ENCODE assay signal across 17 cellular contexts in genomic region chr15:51283026-51283425, GRCh38. TPM values are rescaled to one million over a fixed set of nuclear protein-coding genes. Genes with fewer than 3 reads are reported as not detected.
DNase-seq lines count a peak whose midpoint lies in the region; ATAC-seq and TF ChIP-seq lines count a peak whose summit lies in the region.
"Had no signal": no experiment of that assay in that cellular context is flagged by ENCODE, and none has a peak within 500 bp of the region (broad histone marks: within the 10 kb centered on the region; RNA-seq: fewer than 3 reads in every experiment).

No MANE protein-coding gene starts in this region.

- no peaks in the 10 kb centered on the region for H3K9me2 ChIP-seq in PC-3 (replicated peaks; ENCODE audit: low read length)

- no peaks in the 10 kb centered on the region for H3F3A ChIP-seq in PC-3 (ENCODE audit: low read length, unreplicated experiment)

- H3K79me2 ChIP-seq in PC-3 (ENCODE audit: low read length): no peaks in the 10 kb centered on the region

- in situ Hi-C loops in GM13976 (cut with MboI; ENCODE audit: low sequenced_read_pairs, unreplicated experiment): loop anchor here (25.0 kb wide), 1 partner anchor 104 kb away; no protein-coding TSS in a partner anchor

- H3K9me3 Mint-ChIP-seq in CD14-positive monocyte: no peaks in the 10 kb centered on the region
- no peaks in the 10 kb centered on the region for H3K9me3 Mint-ChIP-seq in central memory CD8-positive, alpha-beta T cell
- H3K9me3 Mint-ChIP-seq: activated CD4-positive, alpha-beta memory T cell treated with anti-CD3 and anti-CD28 coated beads for 36 hours had no signal

- peaks cover 18% of the 10 kb centered on the region for H3K27me3 ChIP-seq in PC-3 (ENCODE audit: low read length)

- TF ChIP-seq CTCF in CD14-positive monocyte (IDR thresholded peaks at IDR 0.05): peak; percentile 33
- peak; percentile 42 for TF ChIP-seq CTCF in GM13976 (IDR thresholded peaks at IDR 0.05; ENCODE audit: borderline replicate concordance, control extremely low read depth, extremely low read depth, insufficient read depth, missing control alignments)
- no peak for TF ChIP-seq CTCF in PC-3 (conservative IDR thresholded peaks at IDR 0.05; ENCODE audit: low read depth, low read length)

- POLR2A ChIA-PET in PC-3 (lab: Charles Lee; ENCODE audit: unreplicated experiment): no interaction called here

- H3K36me3 Mint-ChIP-seq in CD14-positive monocyte: no peaks in the 10 kb centered on the region
- H3K36me3 Mint-ChIP-seq in central memory CD8-positive, alpha-beta T cell (ENCODE audit: insufficient read depth): no peaks in the 10 kb centered on the region
- H3K36me3 Mint-ChIP-seq: activated CD4-positive, alpha-beta memory T cell treated with anti-CD3 and anti-CD28 coated beads for 36 hours; naive thymus-derived CD8-positive, alpha-beta T cell had no signal

- H3K4me1 ChIP-seq in PC-3 (ENCODE audit: insufficient read depth, low read length): no peaks in the 10 kb centered on the region
- H3K4me1 ChIP-seq: left ventricle myocardium inferior had no signal

- DNase-seq in CD14-positive monocyte (ENCODE audit: low spot score) (no peak), GM13976 (ENCODE audit: low spot score) (peak; percentile 42), NOMO-1 treated with DMSO at 0.1 percent for 48 hours (lab: John Stamatoyannopoulos, UW; ENCODE audit: unreplicated experiment) (peak; percentile 81), NCI-H748 treated with DMSO at 0.1 percent for 48 hours (lab: John Stamatoyannopoulos, UW) (no peak), PC-3 (no peak), HUDEP-2 (lab: John Stamatoyannopoulos, UW; ENCODE audit: unreplicated experiment in 76 of 76) (no peak)
- DNase-seq in central memory CD8-positive, alpha-beta T cell (ENCODE audit: low spot score in 2 of 2): no peak
- DNase-seq: activated CD4-positive, alpha-beta memory T cell treated with anti-CD3 and anti-CD28 coated beads for 36 hours; activated effector memory CD4-positive, alpha-beta T cell treated with Interleukin-2 at 50 U/mL for 16 hours; DMS79; dorsolateral prefrontal cortex; left ventricle myocardium inferior; naive thymus-derived CD8-positive, alpha-beta T cell; NCI-H1048; right cardiac atrium; T-helper 9 cell had no signal

- H3K27ac ChIP-seq in PC-3 (ENCODE audit: low read length): no peak overlapping the region

- peak overlapping the region in 1 of 2 donors; percentile 80 for H3K4me3 Mint-ChIP-seq in CD14-positive monocyte
- peak overlapping the region; percentile 19 for H3K4me3 Mint-ChIP-seq in central memory CD8-positive, alpha-beta T cell
- H3K4me3 Mint-ChIP-seq: activated CD4-positive, alpha-beta memory T cell treated with anti-CD3 and anti-CD28 coated beads for 36 hours had no signal

- no peaks in the 10 kb centered on the region for H3K36me3 ChIP-seq in PC-3 (ENCODE audit: low read depth, low read length)
- H3K36me3 ChIP-seq: left ventricle myocardium inferior had no signal

- peaks cover 7 to 8% (median 7%) of the 10 kb centered on the region in 3 donors for H3K27me3 Mint-ChIP-seq in CD14-positive monocyte (ENCODE audit: low read depth in 3 of 3)
- peaks cover 44% of the 10 kb centered on the region for H3K27me3 Mint-ChIP-seq in central memory CD8-positive, alpha-beta T cell

- H4K20me1 ChIP-seq in PC-3 (ENCODE audit: low read length): no peaks in the 10 kb centered on the region

- no peak overlapping the region for H3K4me2 ChIP-seq in PC-3 (ENCODE audit: low read length)

- CTCF ChIA-PET in PC-3 (lab: Charles Lee): no interaction called here

- peaks cover 16% of the 10 kb centered on the region for H3K4me1 Mint-ChIP-seq in CD14-positive monocyte
- H3K4me1 Mint-ChIP-seq in central memory CD8-positive, alpha-beta T cell: peaks cover 9% of the 10 kb centered on the region

- H3K9ac ChIP-seq in PC-3 (ENCODE audit: low read length): no peak overlapping the region

- H2AFZ ChIP-seq in PC-3 (ENCODE audit: low read length): no peak overlapping the region

- H3K9me3 ChIP-seq in PC-3 (ENCODE audit: low read length): no peaks in the 10 kb centered on the region
- H3K9me3 ChIP-seq: left ventricle myocardium inferior had no signal

- no TSS peak for BruUV-seq in PC-3 (replicated peaks; lab: Mats Ljungman, UMichigan)

- intact Hi-C loops in CD14-positive monocyte (cut with micrococcal nuclease) (loop anchor here (2.0 to 10.0 kb wide), 2 partner anchors 98 to 118 kb away; no protein-coding TSS in a partner anchor), PC-3 (cut with micrococcal nuclease) (loop anchor here (2.0 to 5.0 kb wide), 3 partner anchors 84 to 214 kb away; no protein-coding TSS in a partner anchor)

- H3K4me3 ChIP-seq in PC-3 (ENCODE audit: low read length): no peak overlapping the region
- H3K4me3 ChIP-seq: left ventricle myocardium inferior had no signal

- ATAC-seq in central memory CD8-positive, alpha-beta T cell (replicated peaks; ENCODE audit: extremely low read depth, poor library complexity, severe bottlenecking): no peak
- ATAC-seq in GM18498 (IDR thresholded peaks at IDR 0.05; ENCODE audit: unreplicated experiment) (no peak), PC-3 (no peak)
- ATAC-seq: naive thymus-derived CD8-positive, alpha-beta T cell; right cardiac atrium had no signal

- H3K27ac Mint-ChIP-seq in CD14-positive monocyte: peak overlapping the region in 5 of 7 donors; percentile 36 to 67 (median 65)
- H3K27ac Mint-ChIP-seq in central memory CD8-positive, alpha-beta T cell (ENCODE audit: low read depth): no peak overlapping the region
- H3K27ac Mint-ChIP-seq: activated CD4-positive, alpha-beta memory T cell treated with anti-CD3 and anti-CD28 coated beads for 36 hours had no signal

RNA-seq across cellular contexts. Expression of gene CYP19A1, which starts 55.4 kb away (rescaled TPM):
- polyA plus RNA-seq in CD14-positive monocyte: not detected
- not detected in 2 replicates for total RNA-seq in PC-3 (2014; rRNA removed)
- total RNA-seq: activated CD4-positive, alpha-beta memory T cell treated with anti-CD3 and anti-CD28 coated beads for 36 hours; naive thymus-derived CD8-positive, alpha-beta T cell had no signal
- polyA plus RNA-seq: naive thymus-derived CD8-positive, alpha-beta T cell had no signal

RNA-seq across cellular contexts. Expression of gene GLDN, which starts 58.4 kb away (rescaled TPM):
- polyA plus RNA-seq in CD14-positive monocyte: not detected
- 0.15 TPM in 1 of 2 replicates, not detected in the other for total RNA-seq in PC-3 (2014; rRNA removed)
- total RNA-seq: activated CD4-positive, alpha-beta memory T cell treated with anti-CD3 and anti-CD28 coated beads for 36 hours; naive thymus-derived CD8-positive, alpha-beta T cell had no signal
- polyA plus RNA-seq: naive thymus-derived CD8-positive, alpha-beta T cell had no signal

Comparison
In these comparisons a context has a peak if more than half of its experiments do, and no peak if none do; other contexts are left out.
1. DNase-seq: peak in GM13976 (single experiment) and NOMO-1 treated with DMSO at 0.1 percent for 48 hours (single experiment); none in CD14-positive monocyte (single experiment), central memory CD8-positive, alpha-beta T cell (0 of 2), NCI-H748 treated with DMSO at 0.1 percent for 48 hours (single experiment), PC-3 (single experiment) and HUDEP-2 (0 of 76).